Comparison of ENCODE assay signal across 7 cellular contexts in genomic region chr22:46734830-46735453, GRCh38. TPM values are rescaled to one million over a fixed set of nuclear protein-coding genes. Genes with fewer than 3 reads are reported as not detected.
DNase-seq lines count a peak whose midpoint lies in the region; TF ChIP-seq lines count a peak whose summit lies in the region.

No MANE protein-coding gene starts in this region.

- peak overlapping the region in 1 of 2 experiments; percentile 36 for H3K4ac ChIP-seq in mesenchymal stem cell (ENCODE audit: low read depth in 1 of 2, low read length in 2 of 2)

- H3K27me3 Mint-ChIP-seq in activated naive CD8-positive, alpha-beta T cell treated with anti-CD3 and anti-CD28 coated beads for 36 hours = no peaks in the 10 kb centered on the region

- peaks cover 16% of the 10 kb centered on the region for H3K79me1 ChIP-seq in mesenchymal stem cell (replicated peaks; ENCODE audit: low read length, poor library complexity, severe bottlenecking)

- no peak overlapping the region for H2BK120ac ChIP-seq in mesenchymal stem cell (ENCODE audit: low read depth, low read length)

- peak overlapping the region; percentile 4 for H4K91ac ChIP-seq in mesenchymal stem cell (ENCODE audit: low read length)

- no peak overlapping the region for H2AFZ ChIP-seq in mesenchymal stem cell (ENCODE audit: low read depth, low read length)

- H3K23ac ChIP-seq in mesenchymal stem cell (ENCODE audit: low read length in 2 of 2) = peak overlapping the region in 1 of 2 experiments; percentile 27

- peak overlapping the region; percentile 92 for H3K27ac Mint-ChIP-seq in activated naive CD8-positive, alpha-beta T cell treated with anti-CD3 and anti-CD28 coated beads for 36 hours

- DNase-seq in GM20000 (ENCODE audit: low spot score) (peak; percentile 76), T follicular helper cell (ENCODE audit: low read depth) (peak; percentile 52), mesenchymal stem cell (peak; percentile 4), H4 (ENCODE audit: low spot score) (no peak), NCI-H1092 (lab: John Stamatoyannopoulos, UW) (no peak)
- DNase-seq in activated naive CD8-positive, alpha-beta T cell treated with anti-CD3 and anti-CD28 coated beads for 36 hours = peak; percentile 33

- peaks cover 60% of the 10 kb centered on the region for H3K4me1 Mint-ChIP-seq in activated naive CD8-positive, alpha-beta T cell treated with anti-CD3 and anti-CD28 coated beads for 36 hours

- no peaks in the 10 kb centered on the region for H3K9me3 Mint-ChIP-seq in activated naive CD8-positive, alpha-beta T cell treated with anti-CD3 and anti-CD28 coated beads for 36 hours

- no peak overlapping the region for H3K14ac ChIP-seq in mesenchymal stem cell (ENCODE audit: low read length in 2 of 2)

- H3K4me3 Mint-ChIP-seq in activated naive CD8-positive, alpha-beta T cell treated with anti-CD3 and anti-CD28 coated beads for 36 hours = peak overlapping the region; percentile 100

- H3K9ac ChIP-seq in mesenchymal stem cell (ENCODE audit: low read length) = no peak overlapping the region

- no peaks in the 10 kb centered on the region for H3K9me3 ChIP-seq in mesenchymal stem cell (ENCODE audit: control insufficient read depth, low read length)
- no peaks in the 10 kb centered on the region for H3K9me3 ChIP-seq in thymus (ENCODE audit: control insufficient read depth)

- no peak overlapping the region for H3K18ac ChIP-seq in mesenchymal stem cell (ENCODE audit: low read depth in 1 of 2, low read length in 2 of 2)

- H3K4me2 ChIP-seq in mesenchymal stem cell (ENCODE audit: low read length, poor library complexity, severe bottlenecking) = peak overlapping the region; percentile 41

- H3K4me1 ChIP-seq in mesenchymal stem cell (ENCODE audit: control insufficient read depth, insufficient read depth, low read depth, low read length) (peaks cover 53% of the 10 kb centered on the region), thymus (ENCODE audit: control insufficient read depth, insufficient read depth, low read length) (peaks cover 28% of the 10 kb centered on the region)

- H2BK15ac ChIP-seq in mesenchymal stem cell (ENCODE audit: low read depth, poor library complexity, severe bottlenecking) = no peak overlapping the region

- H3K27me3 ChIP-seq in mesenchymal stem cell (ENCODE audit: control insufficient read depth in 1 of 2, insufficient read depth in 1 of 2, low read length in 2 of 2) (no peaks in the 10 kb centered on the region), thymus (ENCODE audit: control insufficient read depth, insufficient read depth) (no peaks in the 10 kb centered on the region)

- H4K8ac ChIP-seq in mesenchymal stem cell (ENCODE audit: low read length) = no peak overlapping the region

- H3K4me3 ChIP-seq in mesenchymal stem cell (ENCODE audit: insufficient read depth in 1 of 2, low read depth in 1 of 2, low read length in 2 of 2) = no peak overlapping the region
- H3K4me3 ChIP-seq in thymus (ENCODE audit: low read length) = peak overlapping the region; percentile 93

- no peak overlapping the region for H2BK12ac ChIP-seq in mesenchymal stem cell (ENCODE audit: low read length in 2 of 2)

- H3K36me3 ChIP-seq in mesenchymal stem cell (ENCODE audit: control insufficient read depth in 1 of 2, insufficient read depth in 2 of 2, low read depth in 1 of 2, low read length in 2 of 2) (peaks cover 0 to 10% of the 10 kb centered on the region in 2 experiments), thymus (ENCODE audit: control insufficient read depth, insufficient read depth) (peaks cover 16% of the 10 kb centered on the region)

- peaks cover 12% of the 10 kb centered on the region for H3K36me3 Mint-ChIP-seq in activated naive CD8-positive, alpha-beta T cell treated with anti-CD3 and anti-CD28 coated beads for 36 hours

- peak overlapping the region; percentile 71 for H2AK5ac ChIP-seq in mesenchymal stem cell (ENCODE audit: low read length, severe bottlenecking)

- no peak for TF ChIP-seq CTCF in GM20000 (IDR thresholded peaks at IDR 0.05; ENCODE audit: extremely low read depth, missing control alignments)

- no peak overlapping the region for H2BK5ac ChIP-seq in mesenchymal stem cell (ENCODE audit: low read depth, low read length, poor library complexity, severe bottlenecking)

- H3K27ac ChIP-seq in mesenchymal stem cell (ENCODE audit: low read length, poor library complexity, severe bottlenecking) (peak overlapping the region; percentile 75), thymus (ENCODE audit: low read depth) (peak overlapping the region; percentile 87)

- WGBS in mesenchymal stem cell = 87% methylated on average over 11 of the region's 12 CpGs
- WGBS in thymus = 25% methylated on average over 12 of the region's 12 CpGs

RNA-seq across cellular contexts. Expression of gene CERK, which starts 3.1 kb away (rescaled TPM):
- 10 to 100 TPM; 38.1 to 41.3 TPM for total RNA-seq in activated naive CD8-positive, alpha-beta T cell treated with anti-CD3 and anti-CD28 coated beads for 36 hours
- 29.4 TPM for polyA plus RNA-seq in mesenchymal stem cell (2013, experiment 1 of 2)
- 29.3 TPM for polyA plus RNA-seq in mesenchymal stem cell (2013, experiment 2 of 2)
- polyA plus RNA-seq in thymus = 47.1 TPM
- total RNA-seq in H4 (2014; rRNA removed; shearing (Covaris generic)) = 16.9 and 19.6 TPM in 2 replicates

RNA-seq across cellular contexts. Expression of gene TBC1D22A, which starts 27.5 kb away (rescaled TPM):
- 10 to 100 TPM; 42.1 to 42.4 TPM for total RNA-seq in activated naive CD8-positive, alpha-beta T cell treated with anti-CD3 and anti-CD28 coated beads for 36 hours
- polyA plus RNA-seq in mesenchymal stem cell (2013, experiment 1 of 2) = 16.5 TPM
- polyA plus RNA-seq in mesenchymal stem cell (2013, experiment 2 of 2) = 17.1 TPM
- polyA plus RNA-seq in thymus = 25.7 TPM
- total RNA-seq in H4 (2014; rRNA removed; shearing (Covaris generic)) = 7.0 and 8.6 TPM in 2 replicates

Comparison
In these comparisons a context has a peak if more than half of its experiments do, and no peak if none do; other contexts are left out.
1. DNase-seq: peak in GM20000 (single experiment), T follicular helper cell (single experiment), activated naive CD8-positive, alpha-beta T cell treated with anti-CD3 and anti-CD28 coated beads for 36 hours (single experiment) and mesenchymal stem cell (single experiment); none in H4 (single experiment) and NCI-H1092 (single experiment).